In genomic region chr2:214830794-214831346, GRCh38 we compare ENCODE assay signal across 9 cellular contexts. TPM values are rescaled to one million over a fixed set of nuclear protein-coding genes. Genes with fewer than 3 reads are reported as not detected.
DNase-seq lines count a peak whose midpoint lies in the region; ATAC-seq and TF ChIP-seq lines count a peak whose summit lies in the region.
"Had no signal": no experiment of that assay in that cellular context is flagged by ENCODE, and none has a peak within 500 bp of the region (broad histone marks: within the 10 kb centered on the region; RNA-seq: fewer than 3 reads in every experiment).

No MANE protein-coding gene starts in this region.

- no peak overlapping the region for H3K27ac ChIP-seq in Panc1 (ENCODE audit: low read length)
- no peak overlapping the region for H3K27ac ChIP-seq in uterus

- TF ChIP-seq CTCF in BJ (IDR thresholded peaks at IDR 0.05; ENCODE audit: insufficient read depth, low read depth, low read length) (peak; percentile 55), Panc1 (IDR thresholded peaks at IDR 0.05) (peak; percentile 40), omental fat pad (IDR thresholded peaks at IDR 0.05) (no peak), uterus (IDR thresholded peaks at IDR 0.05) (peak in 1 of 4 experiments; percentile 18)

- H3K36me3 ChIP-seq in BJ (ENCODE audit: control insufficient read depth, insufficient read depth, low read length), result no peaks in the 10 kb centered on the region
- H3K36me3 ChIP-seq in Panc1 (ENCODE audit: control insufficient read depth, insufficient read depth, low read length), result no peaks in the 10 kb centered on the region
- no peaks in the 10 kb centered on the region for H3K36me3 ChIP-seq in uterus

- intact Hi-C loops in Panc1 (cut with micrococcal nuclease; ENCODE audit: unreplicated experiment) (no loop called here), uterus (cut with DNase I; ENCODE audit: low total_unique reads) (no loop called here)

- no peaks in the 10 kb centered on the region for H3K27me3 ChIP-seq in BJ (ENCODE audit: control insufficient read depth, insufficient read depth, low read length)
- H3K27me3 ChIP-seq in Panc1 (ENCODE audit: control insufficient read depth, insufficient read depth, low read length), result no peaks in the 10 kb centered on the region
- no peaks in the 10 kb centered on the region for H3K27me3 ChIP-seq in uterus

- no peak for TF ChIP-seq POLR2A in uterus (IDR thresholded peaks at IDR 0.05)

- H3K9me3 ChIP-seq in Panc1 (ENCODE audit: control insufficient read depth, insufficient read depth, low read depth, low read length) (no peaks in the 10 kb centered on the region), uterus (no peaks in the 10 kb centered on the region)

- no peak overlapping the region for H3K4me3 Mint-ChIP-seq in stimulated activated effector memory CD8-positive, alpha-beta T cell treated with anti-CD3 and anti-CD28 coated beads, Interleukin-12 subunit alpha, Interleukin-12 subunit beta, amount 100 ng/mL, for 72 hours

- BruUV-seq in Panc1 (replicated peaks; lab: Mats Ljungman, UMichigan), result no TSS peak

- H3K4me1 ChIP-seq in Panc1 (ENCODE audit: control insufficient read depth, insufficient read depth, low read length), result no peaks in the 10 kb centered on the region
- H3K4me1 ChIP-seq in uterus, result no peaks in the 10 kb centered on the region

- no peak overlapping the region for H3K4me3 ChIP-seq in BJ (ENCODE audit: low read depth, low read length)
- no peak overlapping the region for H3K4me3 ChIP-seq in Panc1 (ENCODE audit: low read depth in 2 of 2, low read length in 2 of 2)
- no peak overlapping the region for H3K4me3 ChIP-seq in uterus

- H3K36me3 Mint-ChIP-seq in stimulated activated effector memory CD8-positive, alpha-beta T cell treated with anti-CD3 and anti-CD28 coated beads, Interleukin-12 subunit alpha, Interleukin-12 subunit beta, amount 100 ng/mL, for 72 hours, result no peaks in the 10 kb centered on the region

- in situ Hi-C loops in Panc1 (cut with HindIII; ENCODE audit: low pct_unique_long_range_greater_than_20kb, low sequenced_read_pairs), result no loop called here

- peak; percentile 57 for ATAC-seq in GM18909 (IDR thresholded peaks at IDR 0.05; ENCODE audit: poor library complexity, unreplicated experiment)
- ATAC-seq in Panc1, result no peak
- no peak for ATAC-seq in stimulated activated effector memory CD8-positive, alpha-beta T cell treated with anti-CD3 and anti-CD28 coated beads, Interleukin-12 subunit alpha, Interleukin-12 subunit beta, amount 100 ng/mL, for 72 hours
- ATAC-seq in omental fat pad (ENCODE audit: low FRiP score), result no peak
- no peak for ATAC-seq in GM21717 (IDR thresholded peaks at IDR 0.05; ENCODE audit: unreplicated experiment)

- no peaks in the 10 kb centered on the region for H3K9me3 Mint-ChIP-seq in stimulated activated effector memory CD8-positive, alpha-beta T cell treated with anti-CD3 and anti-CD28 coated beads, Interleukin-12 subunit alpha, Interleukin-12 subunit beta, amount 100 ng/mL, for 72 hours

- no peaks in the 10 kb centered on the region for H3K4me1 Mint-ChIP-seq in stimulated activated effector memory CD8-positive, alpha-beta T cell treated with anti-CD3 and anti-CD28 coated beads, Interleukin-12 subunit alpha, Interleukin-12 subunit beta, amount 100 ng/mL, for 72 hours

- DNase-seq in BJ (ENCODE audit: low read depth) (no peak), Panc1 (ENCODE audit: low read depth, low spot score) (no peak), iris pigment epithelial cell (ENCODE audit: low read depth) (peak; percentile 58), omental fat pad (ENCODE audit: low spot score) (no peak), uterus (no peak)
- DNase-seq in stimulated activated effector memory CD8-positive, alpha-beta T cell treated with anti-CD3 and anti-CD28 coated beads, Interleukin-12 subunit alpha, Interleukin-12 subunit beta, amount 100 ng/mL, for 72 hours (ENCODE audit: low spot score in 2 of 2), result no peak
- DNase-seq: NCI-H345 had no signal

- POLR2A ChIA-PET in BJ (lab: Charles Lee), result no interaction called here
- POLR2A ChIA-PET in Panc1 (lab: Charles Lee), result no interaction called here

- CTCF ChIA-PET in BJ (lab: Yijun Ruan, JAX) (interaction anchor here (0.6 to 1.4 kb wide), 6 partner anchors 8 to 303 kb away, joined by 3 to 5 read pairs (median 3); no protein-coding TSS in a partner anchor), Panc1 (lab: Charles Lee) (interaction anchor here (0.6 kb wide), 2 partner anchors 22 to 254 kb away, joined by 3 to 5 read pairs; no protein-coding TSS in a partner anchor)

- no peak overlapping the region for H3K27ac Mint-ChIP-seq in stimulated activated effector memory CD8-positive, alpha-beta T cell treated with anti-CD3 and anti-CD28 coated beads, Interleukin-12 subunit alpha, Interleukin-12 subunit beta, amount 100 ng/mL, for 72 hours

RNA-seq across cellular contexts. Expression of gene BARD1, which starts 21.4 kb away (rescaled TPM):
- polyA plus RNA-seq in BJ (2011; rRNA removed), result 6.6 and 6.9 TPM in 2 replicates
- 27.4 and 30.3 TPM in 2 replicates for polyA minus RNA-seq in BJ (2011; rRNA and poly(A)+ RNA removed)
- total RNA-seq in Panc1 (2021; ENCODE audit: unreplicated experiment), result 22.2 TPM
- polyA plus RNA-seq in Panc1 (2012; ENCODE audit: insufficient read length), result 3.9 TPM
- 1 to 10 TPM; 3.3 to 9.6 (median 4.2) TPM for total RNA-seq in omental fat pad
- 100 to 1,000 TPM in 1 of 4 donors, 10 to 100 TPM in 3; 39.8 to 120 (median 54.4) TPM for total RNA-seq in uterus

Comparison
In these comparisons a context has a peak if more than half of its experiments do, and no peak if none do; other contexts are left out.
1. CTCF ChIP-seq: peak in BJ (single experiment) and Panc1 (single experiment); none in omental fat pad (0 of 3).